ENCODE assay signal across 34 cellular contexts in genomic region chr2:23777857-23778256, GRCh38.
"Had no signal": no experiment of that assay in that cellular context is flagged by ENCODE, and none has a peak within 500 bp of the region (broad histone marks: within the 10 kb centered on the region; RNA-seq: fewer than 3 reads in every experiment).

No MANE protein-coding gene starts in this region.

- FAIRE-seq: astrocyte, bronchial epithelial cell, colon had no signal

- DNase-seq: activated CD4-positive, alpha-beta memory T cell treated with anti-CD3 and anti-CD28 coated beads for 36 hours; activated CD4-positive, alpha-beta T cell treated with anti-CD3 and anti-CD28 coated beads for 36 hours; activated CD4-positive, alpha-beta T cell treated with anti-CD3 and anti-CD28 coated beads, Interleukin-2, amount 10 ng/mL, durations not matched to agents 24 days and 14 days; activated CD4-positive, CD25-positive, alpha-beta regulatory T cell; activated CD4-positive, CD25-positive, alpha-beta regulatory T cell treated with anti-CD3 and anti-CD28 coated beads, Interleukin-2, amount 50 U/mL, for 72 hours; activated CD8-positive, alpha-beta memory T cell treated with anti-CD3 and anti-CD28 coated beads, Interleukin-2, amount 50 U/mL, for 48 hours; activated gamma-delta T cell; activated naive CD4-positive, alpha-beta T cell; activated naive CD4-positive, alpha-beta T cell treated with anti-CD3 and anti-CD28 coated beads, Interleukin-2, amount 10 ng/mL, durations not matched to agents 7 days and 5 days; activated naive CD8-positive, alpha-beta T cell treated with anti-CD3 and anti-CD28 coated beads, Interleukin-2, amount 10 ng/mL, durations not matched to agents 7 days and 5 days; activated T-cell treated with anti-CD3 and anti-CD28 coated beads for 4 hours; activated T-cell treated with anti-CD3 and anti-CD28 coated beads, Interleukin-2, amount 50 U/mL, for 24 hours; activated T-cell treated with anti-CD3 and anti-CD28 coated beads, Interleukin-2, amount 50 U/mL, for 72 hours; amniotic stem cell; anterior cingulate cortex; brain microvascular endothelial cell; caudate nucleus; cortex of kidney; dermis blood vessel endothelial cell; effector CD4-positive, alpha-beta T cell; effector memory CD8-positive, alpha-beta T cell; erythroblast; esophagus squamous epithelium; foreskin keratinocyte; head of caudate nucleus; hippocampal formation; T-cell; T1000 had no signal

- H3K4me3 Mint-ChIP-seq: activated CD4-positive, alpha-beta memory T cell treated with anti-CD3 and anti-CD28 coated beads for 36 hours; activated CD4-positive, alpha-beta T cell treated with anti-CD3 and anti-CD28 coated beads for 36 hours; activated CD4-positive, alpha-beta T cell treated with anti-CD3 and anti-CD28 coated beads, Interleukin-2, amount 10 ng/mL, durations not matched to agents 24 days and 14 days; activated naive CD4-positive, alpha-beta T cell treated with anti-CD3 and anti-CD28 coated beads, Interleukin-2, amount 10 ng/mL, durations not matched to agents 7 days and 5 days; activated naive CD8-positive, alpha-beta T cell treated with anti-CD3 and anti-CD28 coated beads, Interleukin-2, amount 10 ng/mL, durations not matched to agents 7 days and 5 days; activated T-cell treated with anti-CD3 and anti-CD28 coated beads, Interleukin-2, amount 50 U/mL, for 24 hours; activated T-cell treated with anti-CD3 and anti-CD28 coated beads, Interleukin-2, amount 50 U/mL, for 72 hours; effector memory CD8-positive, alpha-beta T cell; T-cell; T-helper 1 cell treated with Interleukin-12 subunit alpha and Interleukin-12 subunit beta and Interleukin-4 antibody, amounts not matched to agents 30 μg/mL and 1 μg/mL, for 36 hours; T-helper 2 cell treated with Interferon-gamma antibody and Interleukin-4, amounts not matched to agents 5 μg/mL and 100 μg/mL, for 36 hours had no signal

- H3K9me3 Mint-ChIP-seq: activated CD4-positive, alpha-beta memory T cell treated with anti-CD3 and anti-CD28 coated beads for 36 hours; activated CD4-positive, alpha-beta T cell treated with anti-CD3 and anti-CD28 coated beads, Interleukin-2, amount 10 ng/mL, durations not matched to agents 24 days and 14 days; activated naive CD4-positive, alpha-beta T cell treated with anti-CD3 and anti-CD28 coated beads, Interleukin-2, amount 10 ng/mL, durations not matched to agents 7 days and 5 days; activated naive CD4-positive, alpha-beta T cell treated with anti-CD3 and anti-CD28 coated beads, Interleukin-2, amount 50 U/mL, for 72 hours; activated naive CD8-positive, alpha-beta T cell treated with anti-CD3 and anti-CD28 coated beads, Interleukin-2, amount 10 ng/mL, durations not matched to agents 7 days and 5 days; activated T-cell treated with anti-CD3 and anti-CD28 coated beads, Interleukin-2, amount 50 U/mL, for 24 hours; activated T-cell treated with anti-CD3 and anti-CD28 coated beads, Interleukin-2, amount 50 U/mL, for 72 hours; effector memory CD8-positive, alpha-beta T cell; T-cell; T-helper 1 cell treated with Interleukin-12 subunit alpha and Interleukin-12 subunit beta and Interleukin-4 antibody, amounts not matched to agents 30 μg/mL and 1 μg/mL, for 36 hours; T-helper 2 cell treated with Interferon-gamma antibody and Interleukin-4, amounts not matched to agents 5 μg/mL and 100 μg/mL, for 36 hours had no signal

- H3K27ac Mint-ChIP-seq: activated CD4-positive, alpha-beta memory T cell treated with anti-CD3 and anti-CD28 coated beads for 36 hours; activated CD4-positive, alpha-beta T cell treated with anti-CD3 and anti-CD28 coated beads for 36 hours; activated CD4-positive, alpha-beta T cell treated with anti-CD3 and anti-CD28 coated beads, Interleukin-2, amount 10 ng/mL, durations not matched to agents 24 days and 14 days; activated naive CD4-positive, alpha-beta T cell treated with anti-CD3 and anti-CD28 coated beads, Interleukin-2, amount 10 ng/mL, durations not matched to agents 7 days and 5 days; activated naive CD4-positive, alpha-beta T cell treated with anti-CD3 and anti-CD28 coated beads, Interleukin-2, amount 50 U/mL, for 72 hours; activated naive CD8-positive, alpha-beta T cell treated with anti-CD3 and anti-CD28 coated beads, Interleukin-2, amount 10 ng/mL, durations not matched to agents 7 days and 5 days; activated T-cell treated with anti-CD3 and anti-CD28 coated beads, Interleukin-2, amount 50 U/mL, for 24 hours; activated T-cell treated with anti-CD3 and anti-CD28 coated beads, Interleukin-2, amount 50 U/mL, for 72 hours; effector memory CD8-positive, alpha-beta T cell; T-cell; T-helper 1 cell treated with Interleukin-12 subunit alpha and Interleukin-12 subunit beta and Interleukin-4 antibody, amounts not matched to agents 30 μg/mL and 1 μg/mL, for 36 hours; T-helper 2 cell treated with Interferon-gamma antibody and Interleukin-4, amounts not matched to agents 5 μg/mL and 100 μg/mL, for 36 hours had no signal

- H3K27me3 Mint-ChIP-seq: activated CD4-positive, alpha-beta memory T cell treated with anti-CD3 and anti-CD28 coated beads for 36 hours; activated CD4-positive, alpha-beta T cell treated with anti-CD3 and anti-CD28 coated beads for 36 hours; activated CD4-positive, alpha-beta T cell treated with anti-CD3 and anti-CD28 coated beads, Interleukin-2, amount 10 ng/mL, durations not matched to agents 24 days and 14 days; activated naive CD4-positive, alpha-beta T cell treated with anti-CD3 and anti-CD28 coated beads, Interleukin-2, amount 10 ng/mL, durations not matched to agents 7 days and 5 days; activated naive CD8-positive, alpha-beta T cell treated with anti-CD3 and anti-CD28 coated beads, Interleukin-2, amount 10 ng/mL, durations not matched to agents 7 days and 5 days; activated T-cell treated with anti-CD3 and anti-CD28 coated beads, Interleukin-2, amount 50 U/mL, for 24 hours; effector memory CD8-positive, alpha-beta T cell; T-cell had no signal

- H3K4me1 Mint-ChIP-seq: activated CD4-positive, alpha-beta T cell treated with anti-CD3 and anti-CD28 coated beads for 36 hours; activated CD4-positive, alpha-beta T cell treated with anti-CD3 and anti-CD28 coated beads, Interleukin-2, amount 10 ng/mL, durations not matched to agents 24 days and 14 days; activated naive CD4-positive, alpha-beta T cell treated with anti-CD3 and anti-CD28 coated beads, Interleukin-2, amount 10 ng/mL, durations not matched to agents 7 days and 5 days; activated naive CD8-positive, alpha-beta T cell treated with anti-CD3 and anti-CD28 coated beads, Interleukin-2, amount 10 ng/mL, durations not matched to agents 7 days and 5 days; T-cell had no signal
